ENCODE assay signal across 13 cellular contexts in the genomic region with DNA sequence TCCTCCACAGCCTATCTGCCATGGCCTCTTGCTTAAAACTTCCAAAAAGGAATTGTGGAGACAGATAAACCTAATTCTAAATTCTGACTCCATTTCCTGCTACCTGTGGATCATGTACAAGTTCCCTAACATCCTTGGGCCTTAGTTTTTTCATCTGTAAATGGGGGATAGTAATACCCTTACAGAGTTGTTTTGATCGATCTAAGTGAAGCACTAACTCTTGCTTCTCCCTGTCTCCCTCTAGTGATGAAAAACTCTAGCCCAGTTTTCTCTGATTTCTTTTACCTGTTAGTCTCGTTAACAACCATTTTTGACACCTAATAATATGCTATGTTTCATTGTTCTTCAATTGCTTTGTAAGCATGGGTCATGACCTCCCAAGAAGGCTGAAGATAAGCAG.
A peak's percentile ranks its signal among the peaks of the same experiment; 100 is the strongest.
DNase-seq lines count a peak whose midpoint lies in the region; TF ChIP-seq lines count a peak whose summit lies in the region.
"Had no signal": no experiment of that assay in that cellular context is flagged by ENCODE, and none has a peak within 500 bp of the region (broad histone marks: within the 10 kb centered on the region; RNA-seq: fewer than 3 reads in every experiment).

No MANE protein-coding gene starts in this region.

- H3K4me3 ChIP-seq in Loucy (ENCODE audit: low read length, poor library complexity, severe bottlenecking), result no peak overlapping the region
- no peak overlapping the region for H3K4me3 ChIP-seq in brain microvascular endothelial cell (ENCODE audit: low read depth, low read length)
- no peak overlapping the region for H3K4me3 ChIP-seq in neural progenitor cell
- H3K4me3 ChIP-seq: colonic mucosa had no signal

- H4K20me1 ChIP-seq in Loucy (ENCODE audit: insufficient read depth, low read length, poor library complexity, severe bottlenecking) (no peaks in the 10 kb centered on the region), neural progenitor cell (ENCODE audit: low read depth) (no peaks in the 10 kb centered on the region)

- DNase-seq in brain microvascular endothelial cell (no peak), neural progenitor cell (ENCODE audit: low spot score) (no peak), amniotic stem cell (lab: John Stamatoyannopoulos, UW) (no peak), NCI-H1436 (lab: John Stamatoyannopoulos, UW) (no peak)
- no peak for DNase-seq in activated effector memory CD4-positive, alpha-beta T cell treated with Interleukin-2 at 50 U/mL for 16 hours
- DNase-seq: colonic mucosa, NCI-H2171 treated with DMSO at 0.1 percent for 48 hours, SW 1271 had no signal

- no peak overlapping the region for H3K27ac ChIP-seq in brain microvascular endothelial cell
- H3K27ac ChIP-seq in neural progenitor cell, result no peak overlapping the region
- H3K27ac ChIP-seq: colonic mucosa had no signal

- H3K9ac ChIP-seq in Loucy (ENCODE audit: low read depth, low read length, poor library complexity, severe bottlenecking) (no peak overlapping the region), neural progenitor cell (no peak overlapping the region)

- in situ Hi-C loops in brain microvascular endothelial cell (cut with HindIII; ENCODE audit: low pct_ligation_motif_present, low sequenced_read_pairs), result no loop called here

- no peaks in the 10 kb centered on the region for H3K36me3 Mint-ChIP-seq in neural progenitor cell
- H3K36me3 Mint-ChIP-seq: CD14-positive monocyte; stimulated activated memory B cell treated with anti-CD40 and anti-IgM and Interleukin-4, amounts not matched to agents 10 μg/mL and 1 μg/mL and 100 μg/mL, for 72 hours had no signal

- H3K27me3 ChIP-seq in Loucy (ENCODE audit: insufficient read depth, low read length, poor library complexity, severe bottlenecking), result no peaks in the 10 kb centered on the region
- no peaks in the 10 kb centered on the region for H3K27me3 ChIP-seq in brain microvascular endothelial cell (replicated peaks)
- H3K27me3 ChIP-seq in neural progenitor cell, result no peaks in the 10 kb centered on the region
- H3K27me3 ChIP-seq: colonic mucosa had no signal

- peaks cover 3% of the 10 kb centered on the region for H3K4me1 Mint-ChIP-seq in neural progenitor cell
- H3K4me1 Mint-ChIP-seq: activated naive CD4-positive, alpha-beta T cell treated with anti-CD3 and anti-CD28 coated beads, Interleukin-2, amount 50 U/mL, for 24 hours; stimulated activated memory B cell treated with anti-CD40 and anti-IgM and Interleukin-4, amounts not matched to agents 10 μg/mL and 1 μg/mL and 100 μg/mL, for 72 hours had no signal

- TF ChIP-seq CTCF in GM12873 (IDR thresholded peaks at IDR 0.05; ENCODE audit: insufficient read depth, low read depth, low read length, missing control alignments), result peak; percentile 32
- TF ChIP-seq CTCF in Loucy (conservative IDR thresholded peaks at IDR 0.05; ENCODE audit: low read length), result peak; percentile 50
- peak; percentile 17 for TF ChIP-seq CTCF in brain microvascular endothelial cell (IDR thresholded peaks at IDR 0.05; ENCODE audit: low read depth, low read length, missing control alignments)
- TF ChIP-seq CTCF in neural progenitor cell (IDR thresholded peaks at IDR 0.05), result peak; percentile 39

- H3K9me3 ChIP-seq in Loucy (ENCODE audit: insufficient read depth, low read depth, low read length) (no peaks in the 10 kb centered on the region), neural progenitor cell (ENCODE audit: low read depth) (no peaks in the 10 kb centered on the region)
- H3K9me3 ChIP-seq: colonic mucosa had no signal

- no peak overlapping the region for H3K4me3 Mint-ChIP-seq in neural progenitor cell
- H3K4me3 Mint-ChIP-seq: activated naive CD4-positive, alpha-beta T cell treated with anti-CD3 and anti-CD28 coated beads, Interleukin-2, amount 50 U/mL, for 24 hours; CD14-positive monocyte; stimulated activated memory B cell treated with anti-CD40 and anti-IgM and Interleukin-4, amounts not matched to agents 10 μg/mL and 1 μg/mL and 100 μg/mL, for 72 hours had no signal

- peaks cover 4% of the 10 kb centered on the region for H3K9me3 Mint-ChIP-seq in neural progenitor cell
- H3K9me3 Mint-ChIP-seq: activated naive CD4-positive, alpha-beta T cell treated with anti-CD3 and anti-CD28 coated beads, Interleukin-2, amount 50 U/mL, for 24 hours had no signal

- H3K36me3 ChIP-seq in Loucy (ENCODE audit: insufficient read depth, low read length), result no peaks in the 10 kb centered on the region
- H3K36me3 ChIP-seq in brain microvascular endothelial cell (replicated peaks), result no peaks in the 10 kb centered on the region
- no peaks in the 10 kb centered on the region for H3K36me3 ChIP-seq in neural progenitor cell
- H3K36me3 ChIP-seq: colonic mucosa had no signal

- H3K4me2 ChIP-seq in Loucy (ENCODE audit: low read depth, low read length, poor library complexity, severe bottlenecking), result no peak overlapping the region
- no peak overlapping the region for H3K4me2 ChIP-seq in neural progenitor cell

- H3K79me2 ChIP-seq in Loucy (ENCODE audit: insufficient read depth, low read length) (no peaks in the 10 kb centered on the region), neural progenitor cell (ENCODE audit: low read depth) (no peaks in the 10 kb centered on the region)

- H3F3A ChIP-seq in Loucy (ENCODE audit: low read depth) (no peaks in the 10 kb centered on the region), neural progenitor cell (ENCODE audit: low read depth) (no peaks in the 10 kb centered on the region)

- no peaks in the 10 kb centered on the region for H3K9me2 ChIP-seq in Loucy (replicated peaks; ENCODE audit: low read depth, low read length)

- H2AFZ ChIP-seq in Loucy (ENCODE audit: low read length), result no peak overlapping the region
- H2AFZ ChIP-seq in neural progenitor cell (replicated peaks), result no peak overlapping the region

- peaks cover 7% of the 10 kb centered on the region for H3K27me3 Mint-ChIP-seq in neural progenitor cell (ENCODE audit: insufficient read depth, low read depth)
- H3K27me3 Mint-ChIP-seq: activated naive CD4-positive, alpha-beta T cell treated with anti-CD3 and anti-CD28 coated beads, Interleukin-2, amount 50 U/mL, for 24 hours; stimulated activated memory B cell treated with anti-CD40 and anti-IgM and Interleukin-4, amounts not matched to agents 10 μg/mL and 1 μg/mL and 100 μg/mL, for 72 hours had no signal

- H3K27ac Mint-ChIP-seq in neural progenitor cell, result no peak overlapping the region
- H3K27ac Mint-ChIP-seq: activated naive CD4-positive, alpha-beta T cell treated with anti-CD3 and anti-CD28 coated beads, Interleukin-2, amount 50 U/mL, for 24 hours; CD14-positive monocyte; stimulated activated memory B cell treated with anti-CD40 and anti-IgM and Interleukin-4, amounts not matched to agents 10 μg/mL and 1 μg/mL and 100 μg/mL, for 72 hours had no signal

- no peaks in the 10 kb centered on the region for H3K4me1 ChIP-seq in Loucy (ENCODE audit: insufficient read depth, low read length, poor library complexity, severe bottlenecking)
- no peaks in the 10 kb centered on the region for H3K4me1 ChIP-seq in neural progenitor cell
- H3K4me1 ChIP-seq: colonic mucosa had no signal
